Comparison of ENCODE assay signal across 17 cellular contexts in the genomic region with DNA sequence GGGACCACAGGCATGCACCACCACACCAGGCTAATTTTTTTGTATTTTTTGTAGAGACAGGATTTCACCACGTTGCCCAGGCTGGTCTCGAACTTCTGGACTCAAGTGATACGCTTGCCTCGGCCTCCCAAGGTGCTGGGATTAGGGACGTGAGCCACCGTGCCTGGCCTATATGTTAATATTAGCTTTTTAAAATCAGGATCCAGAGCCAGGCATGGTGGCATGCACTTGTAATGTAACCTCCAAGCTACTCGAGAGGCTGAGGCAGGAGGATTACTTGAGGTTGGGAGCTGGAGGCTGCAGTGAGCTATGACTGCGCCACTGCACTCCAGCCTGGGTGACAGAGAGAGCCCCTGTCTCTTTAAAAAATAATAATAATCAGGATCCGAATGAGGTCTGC. TPM values are rescaled to one million over a fixed set of nuclear protein-coding genes. Genes with fewer than 3 reads are reported as not detected.
A peak's percentile ranks its signal among the peaks of the same experiment; 100 is the strongest.
DNase-seq lines count a peak whose midpoint lies in the region; ATAC-seq, FAIRE-seq and TF ChIP-seq lines count a peak whose summit lies in the region.
"Had no signal": no experiment of that assay in that cellular context is flagged by ENCODE, and none has a peak within 500 bp of the region (broad histone marks: within the 10 kb centered on the region; RNA-seq: fewer than 3 reads in every experiment).

No MANE protein-coding gene starts in this region.

- H3K9me3 ChIP-seq in right atrium auricular region (no peaks in the 10 kb centered on the region), heart left ventricle (peaks cover 0 to 6% (median 0%) of the 10 kb centered on the region in 12 donors), kidney (ENCODE audit: control insufficient read depth in 1 of 2, low read length in 2 of 2) (no peaks in the 10 kb centered on the region)
- H3K9me3 ChIP-seq: Caco-2, HAP-1 had no signal

- no peak overlapping the region for H3K9ac ChIP-seq in kidney (ENCODE audit: low read length in 2 of 2)
- H3K9ac ChIP-seq: GM23248 had no signal

- intact Hi-C loops in heart left ventricle (cut with DNase I) (no loop called here), kidney (cut with DNase I) (no loop called here)

- H3K36me3 Mint-ChIP-seq in activated naive CD8-positive, alpha-beta T cell treated with anti-CD3 and anti-CD28 coated beads for 36 hours, result peaks cover 2% of the 10 kb centered on the region

- no peak for ATAC-seq in heart left ventricle

- no peak overlapping the region for H3K4me3 Mint-ChIP-seq in activated naive CD8-positive, alpha-beta T cell treated with anti-CD3 and anti-CD28 coated beads for 36 hours
- H3K4me3 Mint-ChIP-seq: B cell; CD4-positive, alpha-beta T cell had no signal

- H3K4me1 ChIP-seq in right atrium auricular region, result peaks cover 0 to 14% of the 10 kb centered on the region in 2 donors
- H3K4me1 ChIP-seq in heart left ventricle, result peaks cover 0 to 34% (median 10%) of the 10 kb centered on the region in 12 donors
- H3K4me1 ChIP-seq in kidney (ENCODE audit: control insufficient read depth in 1 of 2, insufficient read depth in 1 of 2, low read depth in 1 of 2, low read length in 2 of 2), result no peaks in the 10 kb centered on the region
- H3K4me1 ChIP-seq: Caco-2 had no signal

- H3K27me3 ChIP-seq in right atrium auricular region (no peaks in the 10 kb centered on the region), heart left ventricle (no peaks in the 10 kb centered on the region)

- no peaks in the 10 kb centered on the region for H3K9me3 Mint-ChIP-seq in activated naive CD8-positive, alpha-beta T cell treated with anti-CD3 and anti-CD28 coated beads for 36 hours
- H3K9me3 Mint-ChIP-seq: CD4-positive, alpha-beta T cell had no signal

- WGBS in heart left ventricle, 4 donors, result 89 to 93% (median 91%) methylated on average over 9 of the region's 9 CpGs

- H3K27ac ChIP-seq in right atrium auricular region, result no peak overlapping the region
- H3K27ac ChIP-seq in heart left ventricle, result no peak overlapping the region
- H3K27ac ChIP-seq in kidney (ENCODE audit: low read depth in 2 of 2, low read length in 2 of 2), result no peak overlapping the region
- H3K27ac ChIP-seq: C4-2B, GM23248, HL-60 had no signal

- no peaks in the 10 kb centered on the region for H3K27me3 Mint-ChIP-seq in activated naive CD8-positive, alpha-beta T cell treated with anti-CD3 and anti-CD28 coated beads for 36 hours
- H3K27me3 Mint-ChIP-seq: CD4-positive, alpha-beta T cell had no signal

- H3K4me1 Mint-ChIP-seq in activated naive CD8-positive, alpha-beta T cell treated with anti-CD3 and anti-CD28 coated beads for 36 hours, result peaks cover 11% of the 10 kb centered on the region

- FAIRE-seq in kidney (lab: Jason Lieb, UNC), result no peak
- FAIRE-seq: D721Med, G401.6, GM12891 had no signal

- no peak for TF ChIP-seq CTCF in right atrium auricular region (IDR thresholded peaks at IDR 0.05)
- no peak for TF ChIP-seq CTCF in heart left ventricle (IDR thresholded peaks at IDR 0.05)
- TF ChIP-seq CTCF in kidney (IDR thresholded peaks at IDR 0.05; ENCODE audit: borderline replicate concordance, extremely low read depth, insufficient read depth), result no peak

- H3K27ac Mint-ChIP-seq in activated naive CD8-positive, alpha-beta T cell treated with anti-CD3 and anti-CD28 coated beads for 36 hours, result no peak overlapping the region
- H3K27ac Mint-ChIP-seq: B cell; CD4-positive, alpha-beta T cell had no signal

- no peak for TF ChIP-seq POLR2A in heart left ventricle (IDR thresholded peaks at IDR 0.05)

- H3K36me3 ChIP-seq in right atrium auricular region (no peaks in the 10 kb centered on the region), heart left ventricle (no peaks in the 10 kb centered on the region), kidney (ENCODE audit: control insufficient read depth in 1 of 2, insufficient read depth in 2 of 2, low read length in 2 of 2) (no peaks in the 10 kb centered on the region)
- H3K36me3 ChIP-seq: HAP-1 had no signal

- peak; percentile 44 for DNase-seq in right atrium auricular region (ENCODE audit: low spot score)
- DNase-seq in heart left ventricle, result no peak
- peak; percentile 13 for DNase-seq in kidney
- DNase-seq in stimulated activated CD8-positive, alpha-beta memory T cell treated with anti-CD3 and anti-CD28 coated beads, Interleukin-4, amount 100 ng/mL, for 48 hours, result peak; percentile 14
- DNase-seq in activated naive CD8-positive, alpha-beta T cell treated with anti-CD3 and anti-CD28 coated beads for 36 hours, result no peak
- DNase-seq in OCI-M2 (lab: John Stamatoyannopoulos, UW; ENCODE audit: unreplicated experiment), result no peak
- DNase-seq in kidney tubule cell (ENCODE audit: low spot score), result no peak
- DNase-seq: Caco-2; CD4-positive, alpha-beta T cell; GM23248 had no signal

- H3K4me3 ChIP-seq in right atrium auricular region (no peak overlapping the region), heart left ventricle (no peak overlapping the region), kidney (ENCODE audit: low read length in 2 of 2) (no peak overlapping the region)
- H3K4me3 ChIP-seq: GM23248, HAP-1 had no signal

RNA-seq across cellular contexts. Expression of gene ADCY7, which starts 8.5 kb away (rescaled TPM):
- 10 to 100 TPM in 1 of 2 donors, 1 to 10 TPM in 1; 8.5 to 17.1 TPM for total RNA-seq in right atrium auricular region
- total RNA-seq in heart left ventricle, result 10 to 100 TPM in 3 of 9 donors, 1 to 10 TPM in 6; 3.2 to 46.7 (median 9.0) TPM
- polyA plus RNA-seq in heart left ventricle, result 1 to 10 TPM; 3.8 to 5.3 TPM
- 40.5 TPM for total RNA-seq in kidney
- polyA plus RNA-seq in kidney (ENCODE audit: insufficient read depth, low read depth, low replicate concordance), result 0.86 TPM
- 10 to 100 TPM; 72.3 to 73.1 TPM for total RNA-seq in activated naive CD8-positive, alpha-beta T cell treated with anti-CD3 and anti-CD28 coated beads for 36 hours

Comparison
In these comparisons a context has a peak if more than half of its experiments do, and no peak if none do; other contexts are left out.
1. DNase-seq: peak in right atrium auricular region (single experiment), kidney (single experiment) and stimulated activated CD8-positive, alpha-beta memory T cell treated with anti-CD3 and anti-CD28 coated beads, Interleukin-4, amount 100 ng/mL, for 48 hours (single experiment); none in heart left ventricle (0 of 5), activated naive CD8-positive, alpha-beta T cell treated with anti-CD3 and anti-CD28 coated beads for 36 hours (single experiment), OCI-M2 (single experiment) and kidney tubule cell (single experiment).